ENCODE assay signal across 38 cellular contexts in the genomic region with DNA sequence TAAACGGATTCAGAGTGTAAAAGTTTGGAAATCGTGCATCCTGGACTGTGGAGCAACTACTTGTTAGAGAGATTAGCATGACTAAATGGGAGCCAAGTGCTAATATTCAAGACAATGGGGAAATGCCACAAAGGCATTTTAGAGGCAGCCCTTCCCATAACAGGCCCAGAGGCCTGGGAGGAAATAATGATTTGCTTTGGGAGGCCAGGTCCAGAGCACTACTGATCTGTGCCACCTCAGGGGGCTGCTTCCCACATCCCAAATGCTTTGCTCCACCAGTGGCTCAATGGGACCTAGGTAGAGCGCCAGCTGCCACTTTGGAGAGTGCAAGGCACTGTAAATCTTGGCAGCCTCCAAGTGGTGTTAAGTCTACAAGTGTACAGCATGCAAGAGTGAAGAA.
"Had no signal": no experiment of that assay in that cellular context is flagged by ENCODE, and none has a peak within 500 bp of the region (broad histone marks: within the 10 kb centered on the region; RNA-seq: fewer than 3 reads in every experiment).

No MANE protein-coding gene starts in this region.

- H3K9me3 ChIP-seq: adrenal gland had no signal

- H3K36me3 Mint-ChIP-seq: activated CD8-positive, alpha-beta memory T cell treated with anti-CD3 and anti-CD28 coated beads, Interleukin-2, amount 10 ng/mL, durations not matched to agents 7 days and 5 days; activated naive CD8-positive, alpha-beta T cell treated with anti-CD3 and anti-CD28 coated beads for 36 hours; brain had no signal

- H3K27me3 ChIP-seq: adrenal gland, cardiac muscle cell had no signal

- H3K27me3 Mint-ChIP-seq: activated CD4-positive, alpha-beta memory T cell treated with anti-CD3 and anti-CD28 coated beads, Interleukin-2, amount 10 ng/mL, durations not matched to agents 7 days and 5 days; activated CD4-positive, alpha-beta T cell treated with anti-CD3 and anti-CD28 coated beads, Interleukin-2, amount 10 ng/mL, durations not matched to agents 7 days and 5 days; activated naive CD8-positive, alpha-beta T cell treated with anti-CD3 and anti-CD28 coated beads for 36 hours; activated T-cell treated with anti-CD3 and anti-CD28 coated beads, Interleukin-2, amount 50 U/mL, for 24 hours; brain had no signal

- DNase-seq: activated CD4-positive, alpha-beta memory T cell treated with anti-CD3 and anti-CD28 coated beads, Interleukin-2, amount 10 ng/mL, durations not matched to agents 7 days and 5 days; activated CD4-positive, alpha-beta T cell treated with anti-CD3 and anti-CD28 coated beads for 1 hour; activated CD4-positive, alpha-beta T cell treated with anti-CD3 and anti-CD28 coated beads for 36 hours; activated CD4-positive, alpha-beta T cell treated with anti-CD3 and anti-CD28 coated beads for 48 hours; activated CD4-positive, alpha-beta T cell treated with anti-CD3 and anti-CD28 coated beads, Interleukin-2, amount 10 ng/mL, durations not matched to agents 7 days and 5 days; activated CD4-positive, alpha-beta T cell treated with anti-CD3 and anti-CD28 coated beads, Interleukin-2, amount 50 U/mL, for 48 hours; activated CD4-positive, CD25-positive, alpha-beta regulatory T cell; activated CD8-positive, alpha-beta memory T cell treated with anti-CD3 and anti-CD28 coated beads for 24 hours; activated CD8-positive, alpha-beta memory T cell treated with anti-CD3 and anti-CD28 coated beads, Interleukin-2, amount 10 ng/mL, durations not matched to agents 7 days and 5 days; activated CD8-positive, alpha-beta memory T cell treated with anti-CD3 and anti-CD28 coated beads, Interleukin-2, amount 50 U/mL, for 48 hours; activated CD8-positive, alpha-beta T cell treated with anti-CD3 and anti-CD28 coated beads, Interleukin-2, amount 10 ng/mL, durations not matched to agents 7 days and 5 days; activated effector memory CD4-positive, alpha-beta T cell treated with Interleukin-2 at 50 U/mL for 16 hours; activated gamma-delta T cell; activated naive CD4-positive, alpha-beta T cell treated with anti-CD3 and anti-CD28 coated beads for 36 hours; activated naive CD4-positive, alpha-beta T cell treated with anti-CD3 and anti-CD28 coated beads, Interleukin-2, amount 50 U/mL, for 16 hours; activated naive CD8-positive, alpha-beta T cell treated with anti-CD3 and anti-CD28 coated beads for 36 hours; activated T-cell treated with anti-CD3 and anti-CD28 coated beads, Interleukin-2, amount 50 U/mL, for 24 hours; activated T-cell treated with anti-CD3 and anti-CD28 coated beads, Interleukin-2, amount 50 U/mL, for 48 hours; adrenal gland; amniotic stem cell; aorta; caudate nucleus; cerebellar nuclear complex; T-helper 1 cell; T-helper 2 cell; T-helper 9 cell; WERI-Rb-1 had no signal

- H3K27ac Mint-ChIP-seq: activated CD4-positive, alpha-beta memory T cell treated with anti-CD3 and anti-CD28 coated beads, Interleukin-2, amount 10 ng/mL, durations not matched to agents 7 days and 5 days; activated CD4-positive, alpha-beta T cell treated with anti-CD3 and anti-CD28 coated beads for 36 hours; activated CD4-positive, alpha-beta T cell treated with anti-CD3 and anti-CD28 coated beads, Interleukin-2, amount 10 ng/mL, durations not matched to agents 7 days and 5 days; activated CD8-positive, alpha-beta memory T cell treated with anti-CD3 and anti-CD28 coated beads, Interleukin-2, amount 10 ng/mL, durations not matched to agents 7 days and 5 days; activated CD8-positive, alpha-beta T cell treated with anti-CD3 and anti-CD28 coated beads, Interleukin-2, amount 10 ng/mL, durations not matched to agents 7 days and 5 days; activated naive CD4-positive, alpha-beta T cell treated with anti-CD3 and anti-CD28 coated beads for 36 hours; activated naive CD4-positive, alpha-beta T cell treated with anti-CD3 and anti-CD28 coated beads, Interleukin-2, amount 50 U/mL, for 72 hours; activated T-cell treated with anti-CD3 and anti-CD28 coated beads, Interleukin-2, amount 50 U/mL, for 24 hours; activated T-helper 2 cell treated with anti-CD3 and anti-CD28 coated beads, Interferon-gamma antibody, Interleukin-2, Interleukin-4, amounts not matched to agents 10 μg/mL and 5 μg/mL and 100 μg/mL, durations not matched to agents 14 hours and 24 hours and 36 hours; brain; T-helper 1 cell treated with Interleukin-12 subunit alpha and Interleukin-12 subunit beta and Interleukin-4 antibody, amounts not matched to agents 30 μg/mL and 1 μg/mL, for 36 hours; T-helper 2 cell treated with Interferon-gamma antibody and Interleukin-4, amounts not matched to agents 5 μg/mL and 100 μg/mL, for 36 hours; WTC11 had no signal

- H3K4me1 ChIP-seq: adrenal gland had no signal

- H3K4me3 Mint-ChIP-seq: activated CD4-positive, alpha-beta memory T cell treated with anti-CD3 and anti-CD28 coated beads, Interleukin-2, amount 10 ng/mL, durations not matched to agents 7 days and 5 days; activated CD4-positive, alpha-beta T cell treated with anti-CD3 and anti-CD28 coated beads for 36 hours; activated CD4-positive, alpha-beta T cell treated with anti-CD3 and anti-CD28 coated beads, Interleukin-2, amount 10 ng/mL, durations not matched to agents 7 days and 5 days; activated CD8-positive, alpha-beta memory T cell treated with anti-CD3 and anti-CD28 coated beads, Interleukin-2, amount 10 ng/mL, durations not matched to agents 7 days and 5 days; activated CD8-positive, alpha-beta T cell treated with anti-CD3 and anti-CD28 coated beads, Interleukin-2, amount 10 ng/mL, durations not matched to agents 7 days and 5 days; activated naive CD4-positive, alpha-beta T cell treated with anti-CD3 and anti-CD28 coated beads for 36 hours; activated naive CD8-positive, alpha-beta T cell treated with anti-CD3 and anti-CD28 coated beads for 36 hours; activated T-cell treated with anti-CD3 and anti-CD28 coated beads, Interleukin-2, amount 50 U/mL, for 24 hours; brain; central memory CD8-positive, alpha-beta T cell; T-helper 1 cell treated with Interleukin-12 subunit alpha and Interleukin-12 subunit beta and Interleukin-4 antibody, amounts not matched to agents 30 μg/mL and 1 μg/mL, for 36 hours; T-helper 2 cell treated with Interferon-gamma antibody and Interleukin-4, amounts not matched to agents 5 μg/mL and 100 μg/mL, for 36 hours; WTC11 had no signal

- H3K36me3 ChIP-seq: adrenal gland, cardiac muscle cell, WERI-Rb-1 had no signal

- H3K4me1 Mint-ChIP-seq: activated CD4-positive, alpha-beta memory T cell treated with anti-CD3 and anti-CD28 coated beads, Interleukin-2, amount 10 ng/mL, durations not matched to agents 7 days and 5 days; activated CD4-positive, alpha-beta T cell treated with anti-CD3 and anti-CD28 coated beads for 36 hours; activated CD4-positive, alpha-beta T cell treated with anti-CD3 and anti-CD28 coated beads, Interleukin-2, amount 10 ng/mL, durations not matched to agents 7 days and 5 days; activated CD8-positive, alpha-beta memory T cell treated with anti-CD3 and anti-CD28 coated beads, Interleukin-2, amount 10 ng/mL, durations not matched to agents 7 days and 5 days; activated naive CD8-positive, alpha-beta T cell treated with anti-CD3 and anti-CD28 coated beads for 36 hours; central memory CD8-positive, alpha-beta T cell had no signal

- ATAC-seq: activated CD4-positive, alpha-beta T cell treated with anti-CD3 and anti-CD28 coated beads for 36 hours; activated CD4-positive, CD25-positive, alpha-beta regulatory T cell treated with anti-CD3 and anti-CD28 coated beads, Interleukin-2, amount 50 U/mL, for 24 hours; activated CD8-positive, alpha-beta memory T cell treated with anti-CD3 and anti-CD28 coated beads, Interleukin-2, amount 10 ng/mL, durations not matched to agents 7 days and 5 days; activated CD8-positive, alpha-beta T cell treated with anti-CD3 and anti-CD28 coated beads, Interleukin-2, amount 10 ng/mL, durations not matched to agents 7 days and 5 days; activated naive CD4-positive, alpha-beta T cell treated with anti-CD3 and anti-CD28 coated beads, Interleukin-2, amount 50 U/mL, for 72 hours; WTC11 had no signal

- H3K27ac ChIP-seq: adrenal gland, cardiac muscle cell, WERI-Rb-1 had no signal

- H3K4me3 ChIP-seq: adrenal gland, cardiac muscle cell had no signal

- H3K9me3 Mint-ChIP-seq: activated CD4-positive, alpha-beta memory T cell treated with anti-CD3 and anti-CD28 coated beads, Interleukin-2, amount 10 ng/mL, durations not matched to agents 7 days and 5 days; T-helper 1 cell treated with Interleukin-12 subunit alpha and Interleukin-12 subunit beta and Interleukin-4 antibody, amounts not matched to agents 30 μg/mL and 1 μg/mL, for 36 hours had no signal

- FAIRE-seq: astrocyte, bronchial epithelial cell had no signal
